25 cellular contexts compared by ENCODE assay signal in the genomic region with DNA sequence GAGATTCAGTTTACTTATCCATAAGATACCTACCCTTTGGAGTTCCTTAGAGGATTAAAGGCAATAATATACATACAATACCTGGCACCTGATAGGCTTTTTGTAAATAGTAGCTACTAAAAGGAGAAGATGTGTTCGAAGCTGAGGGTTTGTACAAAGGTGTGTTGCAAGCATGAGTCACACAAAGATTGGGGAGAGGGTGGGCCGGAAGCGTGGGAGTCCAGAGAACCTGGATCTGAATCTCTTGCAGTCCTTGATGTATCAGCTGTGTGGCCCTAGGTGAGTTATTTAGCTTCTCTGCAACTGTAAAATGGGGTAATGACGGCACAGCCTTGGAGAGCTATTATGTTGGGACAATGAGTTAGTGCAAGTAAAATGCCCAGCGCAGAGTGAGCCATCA.
"Had no signal": no experiment of that assay in that cellular context is flagged by ENCODE, and none has a peak within 500 bp of the region (broad histone marks: within the 10 kb centered on the region; RNA-seq: fewer than 3 reads in every experiment).

No MANE protein-coding gene starts in this region.

- H3K4me3 Mint-ChIP-seq: activated CD4-positive, alpha-beta memory T cell treated with anti-CD3 and anti-CD28 coated beads, Interleukin-2, amount 10 ng/mL, durations not matched to agents 7 days and 5 days; activated CD4-positive, alpha-beta T cell treated with anti-CD3 and anti-CD28 coated beads, Interleukin-2, amount 10 ng/mL, durations not matched to agents 7 days and 5 days; activated naive CD4-positive, alpha-beta T cell treated with anti-CD3 and anti-CD28 coated beads, Interleukin-2, amount 50 U/mL, for 24 hours; activated T-cell treated with anti-CD3 and anti-CD28 coated beads, Interleukin-2, amount 50 U/mL, for 24 hours; activated T-helper 17 cell treated with anti-CD3 and anti-CD28 coated beads, Interleukin-2, amount 50 U/mL, for 72 hours; nephron; stimulated activated effector memory CD8-positive, alpha-beta T cell treated with anti-CD3 and anti-CD28 coated beads, Interleukin-12 subunit alpha, Interleukin-12 subunit beta, amount 100 ng/mL, for 72 hours; stimulated activated naive CD8-positive, alpha-beta T cell treated with anti-CD3 and anti-CD28 coated beads, Interleukin-15, Interleukin-2, amounts not matched to agents 100 ng/mL and 50 ng/mL, for 24 hours had no signal

- ATAC-seq: gastrocnemius medialis; stimulated activated effector memory CD8-positive, alpha-beta T cell treated with anti-CD3 and anti-CD28 coated beads, Interleukin-12 subunit alpha, Interleukin-12 subunit beta, amount 100 ng/mL, for 72 hours had no signal

- H3K9me3 ChIP-seq: gastrocnemius medialis, left ventricle myocardium inferior, prostate gland, sigmoid colon, thoracic aorta had no signal

- DNase-seq: activated CD4-positive, alpha-beta memory T cell treated with anti-CD3 and anti-CD28 coated beads, Interleukin-2, amount 10 ng/mL, durations not matched to agents 7 days and 5 days; activated CD4-positive, alpha-beta T cell treated with anti-CD3 and anti-CD28 coated beads, Interleukin-2, amount 10 ng/mL, durations not matched to agents 7 days and 5 days; activated CD4-positive, CD25-positive, alpha-beta regulatory T cell treated with anti-CD3 and anti-CD28 coated beads, Interleukin-2, amount 50 U/mL, for 72 hours; activated CD8-positive, alpha-beta memory T cell treated with anti-CD3 and anti-CD28 coated beads, Interleukin-2, amount 50 U/mL, for 48 hours; activated T-cell treated with anti-CD3 and anti-CD28 coated beads, Interleukin-2, amount 50 U/mL, for 24 hours; effector CD4-positive, alpha-beta T cell; gastrocnemius medialis; glutamatergic neuron; islet precursor cell; left ventricle myocardium inferior; retina; sigmoid colon; stimulated activated CD4-positive, alpha-beta T cell treated with anti-CD3 and anti-CD28 coated beads, Interleukin-4, amount 100 ng/mL, for 24 hours had no signal

- H3K9me3 Mint-ChIP-seq: activated CD4-positive, alpha-beta memory T cell treated with anti-CD3 and anti-CD28 coated beads, Interleukin-2, amount 10 ng/mL, durations not matched to agents 7 days and 5 days; activated CD4-positive, alpha-beta T cell treated with anti-CD3 and anti-CD28 coated beads, Interleukin-2, amount 10 ng/mL, durations not matched to agents 7 days and 5 days; activated naive CD4-positive, alpha-beta T cell treated with anti-CD3 and anti-CD28 coated beads, Interleukin-2, amount 50 U/mL, for 24 hours; activated T-cell treated with anti-CD3 and anti-CD28 coated beads, Interleukin-2, amount 50 U/mL, for 24 hours; activated T-helper 17 cell treated with anti-CD3 and anti-CD28 coated beads, Interleukin-2, amount 50 U/mL, for 72 hours; nephron; stimulated activated effector memory CD8-positive, alpha-beta T cell treated with anti-CD3 and anti-CD28 coated beads, Interleukin-12 subunit alpha, Interleukin-12 subunit beta, amount 100 ng/mL, for 72 hours; stimulated activated naive CD8-positive, alpha-beta T cell treated with anti-CD3 and anti-CD28 coated beads, Interleukin-15, Interleukin-2, amounts not matched to agents 100 ng/mL and 50 ng/mL, for 24 hours had no signal

- H3K4me1 ChIP-seq: gastrocnemius medialis, left ventricle myocardium inferior, prostate gland, sigmoid colon had no signal

- FAIRE-seq: colon, small intestine, urothelium cell line had no signal

- H3K36me3 Mint-ChIP-seq: activated naive CD4-positive, alpha-beta T cell treated with anti-CD3 and anti-CD28 coated beads, Interleukin-2, amount 50 U/mL, for 24 hours; stimulated activated effector memory CD8-positive, alpha-beta T cell treated with anti-CD3 and anti-CD28 coated beads, Interleukin-12 subunit alpha, Interleukin-12 subunit beta, amount 100 ng/mL, for 72 hours had no signal

- H2AFZ ChIP-seq: hepatocyte had no signal

- H3K27ac Mint-ChIP-seq: activated CD4-positive, alpha-beta memory T cell treated with anti-CD3 and anti-CD28 coated beads, Interleukin-2, amount 10 ng/mL, durations not matched to agents 7 days and 5 days; activated CD4-positive, alpha-beta T cell treated with anti-CD3 and anti-CD28 coated beads, Interleukin-2, amount 10 ng/mL, durations not matched to agents 7 days and 5 days; activated naive CD4-positive, alpha-beta T cell treated with anti-CD3 and anti-CD28 coated beads, Interleukin-2, amount 50 U/mL, for 24 hours; activated T-cell treated with anti-CD3 and anti-CD28 coated beads, Interleukin-2, amount 50 U/mL, for 24 hours; activated T-helper 17 cell treated with anti-CD3 and anti-CD28 coated beads, Interleukin-2, amount 50 U/mL, for 72 hours; nephron; stimulated activated effector memory CD8-positive, alpha-beta T cell treated with anti-CD3 and anti-CD28 coated beads, Interleukin-12 subunit alpha, Interleukin-12 subunit beta, amount 100 ng/mL, for 72 hours; stimulated activated naive CD8-positive, alpha-beta T cell treated with anti-CD3 and anti-CD28 coated beads, Interleukin-15, Interleukin-2, amounts not matched to agents 100 ng/mL and 50 ng/mL, for 24 hours had no signal

- H3K36me3 ChIP-seq: gastrocnemius medialis, left ventricle myocardium inferior, prostate gland, sigmoid colon, thoracic aorta had no signal

- H3K27ac ChIP-seq: gastrocnemius medialis, hepatocyte, left ventricle myocardium inferior, prostate gland, sigmoid colon, thoracic aorta had no signal

- H3K4me3 ChIP-seq: gastrocnemius medialis, hepatocyte, left ventricle myocardium inferior, lung, prostate gland, sigmoid colon, thoracic aorta had no signal

- H3K4me1 Mint-ChIP-seq: activated CD4-positive, alpha-beta memory T cell treated with anti-CD3 and anti-CD28 coated beads, Interleukin-2, amount 10 ng/mL, durations not matched to agents 7 days and 5 days; activated CD4-positive, alpha-beta T cell treated with anti-CD3 and anti-CD28 coated beads, Interleukin-2, amount 10 ng/mL, durations not matched to agents 7 days and 5 days; activated naive CD4-positive, alpha-beta T cell treated with anti-CD3 and anti-CD28 coated beads, Interleukin-2, amount 50 U/mL, for 24 hours; activated T-helper 17 cell treated with anti-CD3 and anti-CD28 coated beads, Interleukin-2, amount 50 U/mL, for 72 hours; nephron; stimulated activated effector memory CD8-positive, alpha-beta T cell treated with anti-CD3 and anti-CD28 coated beads, Interleukin-12 subunit alpha, Interleukin-12 subunit beta, amount 100 ng/mL, for 72 hours had no signal

- H3K79me2 ChIP-seq: hepatocyte had no signal

- H3K4me2 ChIP-seq: hepatocyte had no signal
